ENCODE assay signal across 1 cellular context in genomic region chr1:207806531-207807394, GRCh38.
TF ChIP-seq lines count a peak whose summit lies in the region.

No MANE protein-coding gene starts in this region.

TF ChIP-seq in IMR-90, 13 proteins besides CTCF, POLR2A, EP300 and RAD21 (continued from another document):
- no peak for TF ChIP-seq MAZ (IDR thresholded peaks at IDR 0.05; ENCODE audit: borderline replicate concordance, low read depth, low read length)
- TF ChIP-seq ELK1 (IDR thresholded peaks at IDR 0.05; ENCODE audit: borderline replicate concordance, low read depth, low read length) = no peak
- no peak for TF ChIP-seq MAFK (IDR thresholded peaks at IDR 0.05; ENCODE audit: low read depth, low read length)
- no peak for TF ChIP-seq CEBPB (IDR thresholded peaks at IDR 0.05; ENCODE audit: low read depth, low read length)
- TF ChIP-seq MXI1 (IDR thresholded peaks at IDR 0.05; ENCODE audit: borderline replicate concordance, low read depth, low read length) = no peak
- TF ChIP-seq CHD1 (IDR thresholded peaks at IDR 0.05; ENCODE audit: low read depth, low read length) = no peak
- TF ChIP-seq RCOR1 (IDR thresholded peaks at IDR 0.05; ENCODE audit: insufficient replicate concordance, low read length) = no peak
- TF ChIP-seq RFX5 (IDR thresholded peaks at IDR 0.05; ENCODE audit: low read depth, low read length) = no peak
- TF ChIP-seq NFE2L2 (IDR thresholded peaks at IDR 0.05; ENCODE audit: low read depth, low read length) = no peak
